Comparison of ENCODE assay signal across 1 cellular context in the genomic region with DNA sequence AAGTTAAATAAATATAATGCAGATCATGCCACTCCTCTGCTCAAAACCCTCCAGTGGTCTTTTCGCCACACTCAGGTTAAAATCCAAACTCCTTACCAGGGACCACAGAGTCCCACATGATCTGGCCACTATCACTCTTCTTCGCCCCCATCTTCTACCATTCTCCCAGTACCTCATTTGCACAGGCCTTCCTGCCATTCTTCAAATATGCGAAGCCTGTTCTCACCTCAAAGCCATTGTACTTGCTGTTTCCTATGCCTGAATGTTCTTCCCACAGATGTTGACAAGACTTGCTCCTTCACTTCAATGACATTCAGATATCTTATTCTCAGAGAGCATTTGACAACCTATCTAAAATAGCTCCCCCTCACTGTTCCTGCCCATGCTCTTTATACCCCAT.
TF ChIP-seq lines count a peak whose summit lies in the region.

No MANE protein-coding gene starts in this region.

TF ChIP-seq in H1, 55 proteins besides CTCF, POLR2A, EP300 and RAD21:
- TF ChIP-seq TAF1 (IDR thresholded peaks at IDR 0.05; ENCODE audit: low read depth, low read length) (no peak), SIN3A (conservative IDR thresholded peaks at IDR 0.05 in 1 of 2, IDR thresholded peaks at IDR 0.05 in 1 of 2; ENCODE audit: low read depth in 1 of 2, low read length in 2 of 2) (no peak), POU5F1 (IDR thresholded peaks at IDR 0.05; ENCODE audit: low read depth, low read length) (no peak), JUN (IDR thresholded peaks at IDR 0.05; ENCODE audit: low read depth, low read length) (no peak), SUZ12 (IDR thresholded peaks at IDR 0.05; ENCODE audit: low read length) (no peak), SRF (IDR thresholded peaks at IDR 0.05; ENCODE audit: low read depth, low read length) (no peak), JUND (IDR thresholded peaks at IDR 0.05; ENCODE audit: low read length) (no peak), GTF2F1 (IDR thresholded peaks at IDR 0.05; ENCODE audit: borderline replicate concordance, low read depth, low read length) (no peak), FOSL1 (IDR thresholded peaks at IDR 0.05; ENCODE audit: insufficient read depth, low read depth, low read length) (no peak), POLR2AphosphoS5 (IDR thresholded peaks at IDR 0.05; ENCODE audit: low read depth, low read length) (no peak), CEBPB (IDR thresholded peaks at IDR 0.05; ENCODE audit: low read depth, low read length) (no peak), CTBP2 (IDR thresholded peaks at IDR 0.05; ENCODE audit: borderline replicate concordance, insufficient read depth, insufficient read length, low read length) (no peak)
- TF ChIP-seq, protein P1, sequence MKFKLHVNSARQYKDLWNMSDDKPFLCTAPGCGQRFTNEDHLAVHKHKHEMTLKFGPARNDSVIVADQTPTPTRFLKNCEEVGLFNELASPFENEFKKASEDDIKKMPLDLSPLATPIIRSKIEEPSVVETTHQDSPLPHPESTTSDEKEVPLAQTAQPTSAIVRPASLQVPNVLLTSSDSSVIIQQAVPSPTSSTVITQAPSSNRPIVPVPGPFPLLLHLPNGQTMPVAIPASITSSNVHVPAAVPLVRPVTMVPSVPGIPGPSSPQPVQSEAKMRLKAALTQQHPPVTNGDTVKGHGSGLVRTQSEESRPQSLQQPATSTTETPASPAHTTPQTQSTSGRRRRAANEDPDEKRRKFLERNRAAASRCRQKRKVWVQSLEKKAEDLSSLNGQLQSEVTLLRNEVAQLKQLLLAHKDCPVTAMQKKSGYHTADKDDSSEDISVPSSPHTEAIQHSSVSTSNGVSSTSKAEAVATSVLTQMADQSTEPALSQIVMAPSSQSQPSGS (IDR thresholded peaks at IDR 0.05; ENCODE audit: low read length), result no peak
TF ChIP-seq in H1: peak in this region for 0.
